10 cellular contexts compared by ENCODE assay signal in genomic region chr17:82405051-82405450, GRCh38. TPM values are rescaled to one million over a fixed set of nuclear protein-coding genes. Genes with fewer than 3 reads are reported as not detected.
"Had no signal": no experiment of that assay in that cellular context is flagged by ENCODE, and none has a peak within 500 bp of the region (broad histone marks: within the 10 kb centered on the region; RNA-seq: fewer than 3 reads in every experiment).

No MANE protein-coding gene starts in this region.

- H3K27ac ChIP-seq: HL-60 had no signal

- ATAC-seq: GM23338 had no signal

- H3K4me2 ChIP-seq: GM23338 had no signal

- DNase-seq: H9, HCEC 1CT, KBM-7 had no signal

- H2AFZ ChIP-seq: GM23338 had no signal

- H3K4me3 ChIP-seq: GM23338 had no signal

- FAIRE-seq: H1, H54, HepG2 had no signal

RNA-seq across cellular contexts. Expression of gene UTS2R, which starts 33.5 kb away (rescaled TPM):
- total RNA-seq: H1, HT1080 had no signal
- polyA plus RNA-seq: GM23338, IgD-negative memory B cell had no signal
